ENCODE assay signal across 24 cellular contexts in the genomic region with DNA sequence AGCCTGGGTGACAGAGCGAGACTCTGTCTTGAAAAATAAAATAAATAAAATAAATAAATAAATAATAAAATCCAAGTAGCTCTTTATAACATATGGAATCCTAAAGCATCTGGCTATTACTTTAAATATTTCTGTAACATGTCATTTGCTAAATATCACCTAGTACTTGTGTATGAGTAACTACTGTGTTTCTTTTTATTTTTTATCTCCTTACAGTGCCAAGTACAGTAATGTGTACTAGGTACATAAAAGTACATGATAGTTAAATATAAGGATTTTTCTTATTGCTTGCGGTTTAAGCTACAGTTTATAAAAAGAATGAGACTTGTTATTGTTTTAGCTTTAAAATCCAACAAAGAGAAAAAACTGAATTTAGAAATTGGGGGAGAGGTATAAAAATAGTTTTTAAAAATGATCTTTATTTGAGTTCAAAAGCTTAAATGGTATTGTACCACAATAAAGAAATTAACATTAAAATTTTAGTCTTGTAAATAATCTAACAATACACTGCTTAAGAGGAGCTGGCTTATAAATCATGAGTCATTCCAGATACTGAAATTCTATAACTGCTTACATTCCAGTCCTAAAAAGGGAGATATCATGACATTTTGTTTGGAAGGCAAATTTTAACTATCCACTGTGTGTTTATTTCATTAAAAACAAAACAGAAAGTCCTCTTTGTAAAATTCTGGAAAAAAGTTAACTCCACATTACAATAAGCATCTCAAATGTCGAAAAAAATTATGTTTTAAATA.
DNase-seq lines count a peak whose midpoint lies in the region; ATAC-seq and TF ChIP-seq lines count a peak whose summit lies in the region.
"Had no signal": no experiment of that assay in that cellular context is flagged by ENCODE, and none has a peak within 500 bp of the region (broad histone marks: within the 10 kb centered on the region; RNA-seq: fewer than 3 reads in every experiment).

No MANE protein-coding gene starts in this region.

- peak overlapping the region; percentile 28 for H3K27ac ChIP-seq in SJSA1
- H3K27ac ChIP-seq: BLaER1, epithelial cell of prostate, psoas muscle, RWPE1 had no signal

- no peak for ATAC-seq in GM18502 (IDR thresholded peaks at IDR 0.05; ENCODE audit: poor library complexity, unreplicated experiment)
- ATAC-seq: HepG2; naive thymus-derived CD8-positive, alpha-beta T cell; psoas muscle had no signal

- peaks cover 21% of the 10 kb centered on the region for H3K4me1 ChIP-seq in SJSA1 (replicated peaks)
- H3K4me1 ChIP-seq: BLaER1, psoas muscle, uterus had no signal

- peak overlapping the region in 2 of 3 experiments; percentile 42 to 73 for H3K27ac Mint-ChIP-seq in nephron
- H3K27ac Mint-ChIP-seq: activated naive CD4-positive, alpha-beta T cell treated with anti-CD3 and anti-CD28 coated beads, Interleukin-2, amount 10 ng/mL, durations not matched to agents 7 days and 5 days; brain; memory B cell; naive thymus-derived CD8-positive, alpha-beta T cell had no signal

- H3K27me3 ChIP-seq in SJSA1 (replicated peaks): no peaks in the 10 kb centered on the region
- H3K27me3 ChIP-seq: BLaER1, MG63, uterus had no signal

- no peaks in the 10 kb centered on the region for H3K27me3 Mint-ChIP-seq in nephron (ENCODE audit: low read depth)
- H3K27me3 Mint-ChIP-seq: activated naive CD4-positive, alpha-beta T cell treated with anti-CD3 and anti-CD28 coated beads, Interleukin-2, amount 10 ng/mL, durations not matched to agents 7 days and 5 days; brain had no signal

- peaks cover 15% of the 10 kb centered on the region for H3K4me1 Mint-ChIP-seq in nephron
- H3K4me1 Mint-ChIP-seq: activated naive CD4-positive, alpha-beta T cell treated with anti-CD3 and anti-CD28 coated beads, Interleukin-2, amount 10 ng/mL, durations not matched to agents 7 days and 5 days; brain; memory B cell; naive thymus-derived CD8-positive, alpha-beta T cell had no signal

- peaks cover 4% of the 10 kb centered on the region for H3K36me3 Mint-ChIP-seq in nephron (ENCODE audit: low read depth)
- H3K36me3 Mint-ChIP-seq: activated naive CD4-positive, alpha-beta T cell treated with anti-CD3 and anti-CD28 coated beads, Interleukin-2, amount 10 ng/mL, durations not matched to agents 7 days and 5 days; brain; memory B cell had no signal

- H3K9me3 ChIP-seq in SJSA1 (replicated peaks): no peaks in the 10 kb centered on the region
- H3K9me3 ChIP-seq: MG63, psoas muscle, uterus had no signal

- peak; percentile 11 for DNase-seq in AG20443 (ENCODE audit: low spot score)
- DNase-seq in SJSA1 (ENCODE audit: low read depth in 1 of 2, low spot score in 2 of 2): peak in 1 of 2 experiments; percentile 50
- peak; percentile 68 for DNase-seq in fibroblast of gingiva (ENCODE audit: low read depth)
- DNase-seq in T-helper 1 cell: no peak
- no peak for DNase-seq in DMS 273 treated with DMSO at 0.1 percent for 48 hours (lab: John Stamatoyannopoulos, UW)
- DNase-seq in SKM-1 (lab: John Stamatoyannopoulos, UW; ENCODE audit: unreplicated experiment): no peak
- DNase-seq: activated naive CD4-positive, alpha-beta T cell treated with anti-CD3 and anti-CD28 coated beads, Interleukin-2, amount 10 ng/mL, durations not matched to agents 7 days and 5 days; dermis blood vessel endothelial cell; hippocampal formation; MG63; naive thymus-derived CD8-positive, alpha-beta T cell; NCI-H146; NCI-H2227 treated with DMSO at 0.1 percent for 48 hours; NK-92 treated with Interleukin-12 subunit alpha and Interleukin-12 subunit beta, amount 100 ng/mL, for 24 hours; psoas muscle; uterus had no signal

- no peak overlapping the region for H3K4me3 ChIP-seq in SJSA1
- H3K4me3 ChIP-seq: BLaER1, MG63, psoas muscle, uterus had no signal

- H3K9me3 Mint-ChIP-seq in nephron: peaks cover 5% of the 10 kb centered on the region
- H3K9me3 Mint-ChIP-seq: memory B cell had no signal

- H3K36me3 ChIP-seq in SJSA1: no peaks in the 10 kb centered on the region
- H3K36me3 ChIP-seq: BLaER1, MG63, uterus had no signal

- H3K4me3 Mint-ChIP-seq in nephron: no peak overlapping the region
- H3K4me3 Mint-ChIP-seq: activated naive CD4-positive, alpha-beta T cell treated with anti-CD3 and anti-CD28 coated beads, Interleukin-2, amount 10 ng/mL, durations not matched to agents 7 days and 5 days; brain; memory B cell; naive thymus-derived CD8-positive, alpha-beta T cell had no signal

- no peak for TF ChIP-seq CTCF in nephron (IDR thresholded peaks at IDR 0.05; ENCODE audit: unreplicated experiment in 3 of 3)

Comparison
In these comparisons a context has a peak if more than half of its experiments do, and no peak if none do; other contexts are left out.
1. DNase-seq: peak in AG20443 (single experiment) and fibroblast of gingiva (single experiment); none in T-helper 1 cell (0 of 5), DMS 273 treated with DMSO at 0.1 percent for 48 hours (single experiment) and SKM-1 (single experiment).